16 cellular contexts compared by ENCODE assay signal in genomic region chr2:145000376-145000775, GRCh38.
"Had no signal": no experiment of that assay in that cellular context is flagged by ENCODE, and none has a peak within 500 bp of the region (broad histone marks: within the 10 kb centered on the region; RNA-seq: fewer than 3 reads in every experiment).

No MANE protein-coding gene starts in this region.

- H3K4me3 ChIP-seq: esophagus muscularis mucosa, sigmoid colon, thyroid gland had no signal

- H3K27me3 ChIP-seq: esophagus muscularis mucosa, sigmoid colon, thyroid gland had no signal

- H3K27ac ChIP-seq: esophagus muscularis mucosa had no signal

- DNase-seq: activated CD4-positive, alpha-beta memory T cell treated with anti-CD3 and anti-CD28 coated beads for 36 hours; activated CD4-positive, alpha-beta T cell treated with anti-CD3 and anti-CD28 coated beads for 4 hours; activated naive CD4-positive, alpha-beta T cell; activated naive CD8-positive, alpha-beta T cell treated with anti-CD3 and anti-CD28 coated beads for 36 hours; activated T-cell treated with anti-CD3 and anti-CD28 coated beads for 4 hours; cerebellar nuclear complex; effector CD8-positive, alpha-beta T cell; foreskin fibroblast; glutamatergic neuron; midbrain; sigmoid colon; stimulated activated naive B cell treated with anti-CD40 and anti-IgM and Interleukin-4, amounts not matched to agents 10 μg/mL and 1 μg/mL and 100 μg/mL, for 72 hours; SW 1271; thyroid gland had no signal

- H3K9me3 ChIP-seq: esophagus muscularis mucosa, sigmoid colon, thyroid gland had no signal

- H3K36me3 ChIP-seq: esophagus muscularis mucosa, sigmoid colon, thyroid gland had no signal

- H3K4me1 ChIP-seq: esophagus muscularis mucosa, sigmoid colon, thyroid gland had no signal

- ATAC-seq: stimulated activated naive B cell treated with anti-CD40 and anti-IgM and Interleukin-4, amounts not matched to agents 10 μg/mL and 1 μg/mL and 100 μg/mL, for 72 hours; WTC11 had no signal
